ENCODE assay signal across 1 cellular context in the genomic region with DNA sequence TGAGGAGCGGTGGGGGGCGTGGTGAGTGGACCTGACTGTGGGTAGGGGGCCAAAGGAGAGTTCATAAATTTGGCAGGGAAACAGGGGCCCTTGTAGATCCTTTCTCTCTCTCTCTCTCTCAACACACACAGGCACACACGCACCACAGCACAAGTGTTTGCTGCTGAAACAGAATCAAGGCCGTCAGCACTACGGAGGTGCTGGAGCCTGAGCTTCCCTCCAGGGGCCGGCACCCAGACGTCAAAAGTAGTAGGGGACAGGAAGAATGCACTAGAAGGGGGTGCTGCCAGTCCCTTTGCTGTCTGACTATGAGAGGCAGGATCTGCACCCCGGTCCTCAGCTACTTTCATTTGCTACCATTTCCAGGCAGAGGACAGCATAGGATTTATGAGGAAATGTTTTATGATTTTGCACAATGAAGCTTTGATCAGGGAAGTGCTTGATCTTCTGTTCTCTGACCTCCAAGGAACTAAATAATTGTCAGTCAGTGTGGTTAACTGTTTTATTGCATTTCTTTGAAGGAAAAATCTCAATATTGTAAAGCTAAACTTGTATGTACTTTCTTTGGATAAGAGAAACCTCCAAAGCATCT.
TF ChIP-seq lines count a peak whose summit lies in the region.

No MANE protein-coding gene starts in this region.

TF ChIP-seq in IMR-90, 13 proteins besides CTCF, POLR2A, EP300 and RAD21 (continued from another document):
- TF ChIP-seq MXI1 (IDR thresholded peaks at IDR 0.05; ENCODE audit: borderline replicate concordance, low read depth, low read length) (no peak), BHLHE40 (IDR thresholded peaks at IDR 0.05; ENCODE audit: low read depth, low read length) (no peak), RCOR1 (IDR thresholded peaks at IDR 0.05; ENCODE audit: insufficient replicate concordance, low read length) (no peak), NFE2L2 (IDR thresholded peaks at IDR 0.05; ENCODE audit: low read depth, low read length) (no peak), CHD1 (IDR thresholded peaks at IDR 0.05; ENCODE audit: low read depth, low read length) (no peak), MAFK (IDR thresholded peaks at IDR 0.05; ENCODE audit: low read depth, low read length) (no peak), MAZ (IDR thresholded peaks at IDR 0.05; ENCODE audit: borderline replicate concordance, low read depth, low read length) (no peak), FOS (IDR thresholded peaks at IDR 0.05; ENCODE audit: low read depth, low read length) (no peak)
- TF ChIP-seq, protein P1, sequence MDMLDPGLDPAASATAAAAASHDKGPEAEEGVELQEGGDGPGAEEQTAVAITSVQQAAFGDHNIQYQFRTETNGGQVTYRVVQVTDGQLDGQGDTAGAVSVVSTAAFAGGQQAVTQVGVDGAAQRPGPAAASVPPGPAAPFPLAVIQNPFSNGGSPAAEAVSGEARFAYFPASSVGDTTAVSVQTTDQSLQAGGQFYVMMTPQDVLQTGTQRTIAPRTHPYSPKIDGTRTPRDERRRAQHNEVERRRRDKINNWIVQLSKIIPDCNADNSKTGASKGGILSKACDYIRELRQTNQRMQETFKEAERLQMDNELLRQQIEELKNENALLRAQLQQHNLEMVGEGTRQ (IDR thresholded peaks at IDR 0.05; ENCODE audit: low read depth, low read length), result no peak
- TF ChIP-seq, protein P2, sequence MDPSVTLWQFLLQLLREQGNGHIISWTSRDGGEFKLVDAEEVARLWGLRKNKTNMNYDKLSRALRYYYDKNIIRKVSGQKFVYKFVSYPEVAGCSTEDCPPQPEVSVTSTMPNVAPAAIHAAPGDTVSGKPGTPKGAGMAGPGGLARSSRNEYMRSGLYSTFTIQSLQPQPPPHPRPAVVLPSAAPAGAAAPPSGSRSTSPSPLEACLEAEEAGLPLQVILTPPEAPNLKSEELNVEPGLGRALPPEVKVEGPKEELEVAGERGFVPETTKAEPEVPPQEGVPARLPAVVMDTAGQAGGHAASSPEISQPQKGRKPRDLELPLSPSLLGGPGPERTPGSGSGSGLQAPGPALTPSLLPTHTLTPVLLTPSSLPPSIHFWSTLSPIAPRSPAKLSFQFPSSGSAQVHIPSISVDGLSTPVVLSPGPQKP (IDR thresholded peaks at IDR 0.05; ENCODE audit: borderline replicate concordance, low read depth, low read length), result no peak
